Comparison of ENCODE assay signal across 8 cellular contexts in genomic region chr15:59436774-59437472, GRCh38. TPM values are rescaled to one million over a fixed set of nuclear protein-coding genes. Genes with fewer than 3 reads are reported as not detected.
DNase-seq lines count a peak whose midpoint lies in the region; ATAC-seq, FAIRE-seq and TF ChIP-seq lines count a peak whose summit lies in the region.

No MANE protein-coding gene starts in this region.

- peak overlapping the region; percentile 91 for H3K4me3 Mint-ChIP-seq in astrocyte (ENCODE audit: unreplicated experiment)

- CTCF ChIA-PET in A549 (lab: Yijun Ruan, JAX): interaction anchor here (1.5 to 2.5 kb wide), 3 partner anchors 14 to 24 kb away, joined by 4 to 8 read pairs (median 6); no protein-coding TSS in a partner anchor

- DNase-seq in A549 (ENCODE audit: low read depth in 1 of 2, low spot score in 1 of 2) (no peak), HT-29 (ENCODE audit: low spot score) (peak; percentile 30), astrocyte (ENCODE audit: low read depth) (no peak), lower lobe of right lung (no peak), aorta (no peak), mucosa of descending colon (no peak)

- ATAC-seq in A549 (peak in 1 of 2 experiments; percentile 6; a peak in 2 of 6 replicates), lower lobe of right lung (no peak), aorta (ENCODE audit: low FRiP score) (peak; percentile 23), HG02885 (IDR thresholded peaks at IDR 0.05; ENCODE audit: poor library complexity, unreplicated experiment) (no peak), GM21381 (IDR thresholded peaks at IDR 0.05; ENCODE audit: unreplicated experiment) (no peak), mucosa of descending colon (no peak)

- H3K27me3 Mint-ChIP-seq in astrocyte (ENCODE audit: low read depth, unreplicated experiment): peaks cover 67% of the 10 kb centered on the region

- TF ChIP-seq RAD21 in A549 (conservative IDR thresholded peaks at IDR 0.05 in 1 of 2, IDR thresholded peaks at IDR 0.05 in 1 of 2): no peak

- no peak for TF ChIP-seq EP300 in A549 (IDR thresholded peaks at IDR 0.05)

- no peak for TF ChIP-seq POLR2A in A549 (IDR thresholded peaks at IDR 0.05; ENCODE audit: low read length)

- H3K27ac ChIP-seq in A549 (peak overlapping the region in 1 of 2 experiments; percentile 96; a peak in 4 of 6 replicates), astrocyte (ENCODE audit: low read depth, low read length) (no peak overlapping the region), lower lobe of right lung (no peak overlapping the region), aorta (ENCODE audit: low read depth in 1 of 2, low read length in 2 of 2) (no peak overlapping the region)

- H3K4me2 ChIP-seq in A549 (peak overlapping the region; percentile 98), astrocyte (ENCODE audit: low read length) (peak overlapping the region; percentile 94)

- FAIRE-seq in A549 (lab: Jason Lieb, UNC): no peak
- no peak for FAIRE-seq in astrocyte (lab: Jason Lieb, UNC)

- intact Hi-C loops in lower lobe of right lung (cut with DNase I): no loop called here
- intact Hi-C loops in aorta (cut with DNase I): no loop called here
- intact Hi-C loops in mucosa of descending colon (cut with DNase I, micrococcal nuclease): no loop called here

- peaks cover 11% of the 10 kb centered on the region; the same call in 2 of the 3 replicates for H3K4me1 ChIP-seq in A549
- peaks cover 9% of the 10 kb centered on the region for H3K4me1 ChIP-seq in astrocyte (ENCODE audit: insufficient read depth, low read length)
- peaks cover 18% of the 10 kb centered on the region for H3K4me1 ChIP-seq in lower lobe of right lung
- H3K4me1 ChIP-seq in aorta (ENCODE audit: control insufficient read depth in 1 of 2, insufficient read depth in 2 of 2, low read length in 2 of 2): no peaks in the 10 kb centered on the region
- H3K4me1 ChIP-seq in mucosa of descending colon (ENCODE audit: low read depth): peaks cover 7% of the 10 kb centered on the region

- H2AFZ ChIP-seq in astrocyte (ENCODE audit: low read depth, low read length): peak overlapping the region; percentile 47

- WGBS in A549 (ENCODE audit: missing lambda C conversion rate): 75% methylated on average over 20 of the region's 20 CpGs
- WGBS in aorta, 2 donors: 4 to 7% methylated on average over 20 of the region's 20 CpGs

- POLR2A ChIA-PET in A549 (lab: Yijun Ruan, JAX): no interaction called here

- peak overlapping the region; percentile 9 for H3K27ac Mint-ChIP-seq in astrocyte (ENCODE audit: unreplicated experiment)

- H3K9me3 ChIP-seq in A549: no peaks in the 10 kb centered on the region
- H3K9me3 ChIP-seq in astrocyte (ENCODE audit: insufficient read depth, low read depth, low read length): no peaks in the 10 kb centered on the region
- H3K9me3 ChIP-seq in lower lobe of right lung: no peaks in the 10 kb centered on the region
- H3K9me3 ChIP-seq in aorta (ENCODE audit: control insufficient read depth, low read length): no peaks in the 10 kb centered on the region
- no peaks in the 10 kb centered on the region for H3K9me3 ChIP-seq in mucosa of descending colon

- no peaks in the 10 kb centered on the region for H4K20me1 ChIP-seq in astrocyte (ENCODE audit: insufficient read depth, low read length)

- no peak overlapping the region for H3K9ac ChIP-seq in astrocyte (ENCODE audit: low read length)

- H3K9me3 Mint-ChIP-seq in astrocyte (ENCODE audit: unreplicated experiment): peaks cover 4% of the 10 kb centered on the region

- no peak for TF ChIP-seq CTCF in A549 (IDR thresholded peaks at IDR 0.05)
- no peak for TF ChIP-seq CTCF in astrocyte (IDR thresholded peaks at IDR 0.05; ENCODE audit: insufficient read depth, low read depth, low read length)
- TF ChIP-seq CTCF in lower lobe of right lung (IDR thresholded peaks at IDR 0.05): no peak
- TF ChIP-seq CTCF in mucosa of descending colon (IDR thresholded peaks at IDR 0.05): no peak

- H3K36me3 Mint-ChIP-seq in astrocyte (ENCODE audit: low read depth, unreplicated experiment): peaks cover 1% of the 10 kb centered on the region

- peaks cover 46% of the 10 kb centered on the region for H3K27me3 ChIP-seq in astrocyte (ENCODE audit: insufficient read depth, low read length)
- H3K27me3 ChIP-seq in lower lobe of right lung (ENCODE audit: low read depth): peaks cover 22% of the 10 kb centered on the region
- H3K27me3 ChIP-seq in aorta (ENCODE audit: control insufficient read depth in 1 of 2, insufficient read depth in 2 of 2, low read length in 1 of 2): no peaks in the 10 kb centered on the region

- H3K36me3 ChIP-seq in astrocyte (ENCODE audit: insufficient read depth, low read length) (no peaks in the 10 kb centered on the region), lower lobe of right lung (no peaks in the 10 kb centered on the region), aorta (ENCODE audit: control insufficient read depth in 1 of 2, insufficient read depth in 2 of 2, low read length in 1 of 2) (no peaks in the 10 kb centered on the region), mucosa of descending colon (ENCODE audit: low read depth) (no peaks in the 10 kb centered on the region)

- peaks cover 4% of the 10 kb centered on the region for H3K4me1 Mint-ChIP-seq in astrocyte (ENCODE audit: low read depth, unreplicated experiment)

- H3K4me3 ChIP-seq in A549 (peak overlapping the region; percentile 81), astrocyte (ENCODE audit: insufficient read depth, low read depth, low read length) (peak overlapping the region; percentile 64), lower lobe of right lung (peak overlapping the region; percentile 58), aorta (ENCODE audit: low read length in 2 of 2) (no peak overlapping the region), mucosa of descending colon (no peak overlapping the region)

- no peaks in the 10 kb centered on the region for H3K79me2 ChIP-seq in astrocyte (ENCODE audit: insufficient read depth, low read length)

TF ChIP-seq in A549, 52 proteins besides CTCF, POLR2A, EP300 and RAD21:
- no peak for TF ChIP-seq HDAC2 (IDR thresholded peaks at IDR 0.05)
- no peak for TF ChIP-seq BHLHE40 (IDR thresholded peaks at IDR 0.05; ENCODE audit: low read depth, low read length)
- no peak for TF ChIP-seq MAX (IDR thresholded peaks at IDR 0.05)
- TF ChIP-seq FOSL2 (IDR thresholded peaks at IDR 0.05): no peak
- no peak for TF ChIP-seq FOSL2 (CRISPR knock-in tag; IDR thresholded peaks at IDR 0.05)

RNA-seq across cellular contexts. Expression of gene FAM81A, which starts 1.1 kb away (rescaled TPM):
- polyA plus RNA-seq in A549 (2011; rRNA removed): 12.4 and 13.1 TPM in 2 replicates
- 9.6 and 10.4 TPM in 2 replicates for polyA plus RNA-seq in A549 (2012; cell fraction: cytosol; rRNA removed)
- polyA plus RNA-seq in A549 (2012; cell fraction: nucleus; rRNA removed): 3.5 and 5.3 TPM in 2 replicates
- polyA plus RNA-seq in A549 (2017; fragmentation: RNase III; extraction: RNeasy Plus Mini Kit Qiagen cat#74134 plus additional on column Dnase treatment): 11.5 to 15.1 TPM (median 12.7 TPM) in 3 replicates
- 4.9 and 7.7 TPM in 2 replicates for polyA minus RNA-seq in A549 (2011; rRNA and poly(A)+ RNA removed)
- total RNA-seq in HT-29 (2014; rRNA removed; shearing (Covaris generic)): 12.3 and 17.9 TPM in 2 replicates
- total RNA-seq in astrocyte: 0.73 and 0.94 TPM in 2 replicates
- total RNA-seq in lower lobe of right lung: 1.8 TPM
- 1 to 10 TPM in 1 of 2 donors, under 1 TPM in 1; 0.97 to 1.2 TPM for total RNA-seq in aorta
- under 1 TPM; 0.88 to 0.92 TPM for polyA plus RNA-seq in aorta
- total RNA-seq in mucosa of descending colon: 10 to 100 TPM in 1 of 3 donors, 1 to 10 TPM in 2; 4.1 to 10.3 (median 9.7) TPM

Comparison
In these comparisons a context has a peak if more than half of its experiments do, and no peak if none do; other contexts are left out.
1. H3K4me3 ChIP-seq: peak in A549 (single experiment), astrocyte (single experiment) and lower lobe of right lung (single experiment); none in aorta (0 of 2) and mucosa of descending colon (single experiment).